Comparison of ENCODE assay signal across 1 cellular context in the genomic region with DNA sequence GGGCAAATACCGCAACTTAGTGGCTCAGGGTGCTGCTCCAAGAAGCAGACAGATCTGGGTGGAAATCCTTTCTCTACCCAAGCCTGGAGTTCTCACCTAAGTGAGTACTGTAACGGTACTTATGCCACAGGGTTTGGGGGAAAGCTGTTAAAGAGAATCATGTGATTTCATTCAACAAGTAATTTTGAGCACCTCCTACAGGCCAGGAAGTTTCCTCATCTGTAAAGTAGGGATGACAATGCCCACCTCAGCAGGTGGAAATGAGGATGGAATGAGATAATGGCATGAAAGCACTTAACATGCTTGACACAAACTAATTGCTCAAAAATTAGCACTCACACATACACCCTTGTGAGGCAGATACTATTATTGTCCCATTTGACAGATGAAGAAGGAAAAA.
TF ChIP-seq lines count a peak whose summit lies in the region.

No MANE protein-coding gene starts in this region.

TF ChIP-seq in GM23338, 12 proteins besides CTCF, POLR2A, EP300 and RAD21 (continued from another document):
- TF ChIP-seq, protein P1, sequence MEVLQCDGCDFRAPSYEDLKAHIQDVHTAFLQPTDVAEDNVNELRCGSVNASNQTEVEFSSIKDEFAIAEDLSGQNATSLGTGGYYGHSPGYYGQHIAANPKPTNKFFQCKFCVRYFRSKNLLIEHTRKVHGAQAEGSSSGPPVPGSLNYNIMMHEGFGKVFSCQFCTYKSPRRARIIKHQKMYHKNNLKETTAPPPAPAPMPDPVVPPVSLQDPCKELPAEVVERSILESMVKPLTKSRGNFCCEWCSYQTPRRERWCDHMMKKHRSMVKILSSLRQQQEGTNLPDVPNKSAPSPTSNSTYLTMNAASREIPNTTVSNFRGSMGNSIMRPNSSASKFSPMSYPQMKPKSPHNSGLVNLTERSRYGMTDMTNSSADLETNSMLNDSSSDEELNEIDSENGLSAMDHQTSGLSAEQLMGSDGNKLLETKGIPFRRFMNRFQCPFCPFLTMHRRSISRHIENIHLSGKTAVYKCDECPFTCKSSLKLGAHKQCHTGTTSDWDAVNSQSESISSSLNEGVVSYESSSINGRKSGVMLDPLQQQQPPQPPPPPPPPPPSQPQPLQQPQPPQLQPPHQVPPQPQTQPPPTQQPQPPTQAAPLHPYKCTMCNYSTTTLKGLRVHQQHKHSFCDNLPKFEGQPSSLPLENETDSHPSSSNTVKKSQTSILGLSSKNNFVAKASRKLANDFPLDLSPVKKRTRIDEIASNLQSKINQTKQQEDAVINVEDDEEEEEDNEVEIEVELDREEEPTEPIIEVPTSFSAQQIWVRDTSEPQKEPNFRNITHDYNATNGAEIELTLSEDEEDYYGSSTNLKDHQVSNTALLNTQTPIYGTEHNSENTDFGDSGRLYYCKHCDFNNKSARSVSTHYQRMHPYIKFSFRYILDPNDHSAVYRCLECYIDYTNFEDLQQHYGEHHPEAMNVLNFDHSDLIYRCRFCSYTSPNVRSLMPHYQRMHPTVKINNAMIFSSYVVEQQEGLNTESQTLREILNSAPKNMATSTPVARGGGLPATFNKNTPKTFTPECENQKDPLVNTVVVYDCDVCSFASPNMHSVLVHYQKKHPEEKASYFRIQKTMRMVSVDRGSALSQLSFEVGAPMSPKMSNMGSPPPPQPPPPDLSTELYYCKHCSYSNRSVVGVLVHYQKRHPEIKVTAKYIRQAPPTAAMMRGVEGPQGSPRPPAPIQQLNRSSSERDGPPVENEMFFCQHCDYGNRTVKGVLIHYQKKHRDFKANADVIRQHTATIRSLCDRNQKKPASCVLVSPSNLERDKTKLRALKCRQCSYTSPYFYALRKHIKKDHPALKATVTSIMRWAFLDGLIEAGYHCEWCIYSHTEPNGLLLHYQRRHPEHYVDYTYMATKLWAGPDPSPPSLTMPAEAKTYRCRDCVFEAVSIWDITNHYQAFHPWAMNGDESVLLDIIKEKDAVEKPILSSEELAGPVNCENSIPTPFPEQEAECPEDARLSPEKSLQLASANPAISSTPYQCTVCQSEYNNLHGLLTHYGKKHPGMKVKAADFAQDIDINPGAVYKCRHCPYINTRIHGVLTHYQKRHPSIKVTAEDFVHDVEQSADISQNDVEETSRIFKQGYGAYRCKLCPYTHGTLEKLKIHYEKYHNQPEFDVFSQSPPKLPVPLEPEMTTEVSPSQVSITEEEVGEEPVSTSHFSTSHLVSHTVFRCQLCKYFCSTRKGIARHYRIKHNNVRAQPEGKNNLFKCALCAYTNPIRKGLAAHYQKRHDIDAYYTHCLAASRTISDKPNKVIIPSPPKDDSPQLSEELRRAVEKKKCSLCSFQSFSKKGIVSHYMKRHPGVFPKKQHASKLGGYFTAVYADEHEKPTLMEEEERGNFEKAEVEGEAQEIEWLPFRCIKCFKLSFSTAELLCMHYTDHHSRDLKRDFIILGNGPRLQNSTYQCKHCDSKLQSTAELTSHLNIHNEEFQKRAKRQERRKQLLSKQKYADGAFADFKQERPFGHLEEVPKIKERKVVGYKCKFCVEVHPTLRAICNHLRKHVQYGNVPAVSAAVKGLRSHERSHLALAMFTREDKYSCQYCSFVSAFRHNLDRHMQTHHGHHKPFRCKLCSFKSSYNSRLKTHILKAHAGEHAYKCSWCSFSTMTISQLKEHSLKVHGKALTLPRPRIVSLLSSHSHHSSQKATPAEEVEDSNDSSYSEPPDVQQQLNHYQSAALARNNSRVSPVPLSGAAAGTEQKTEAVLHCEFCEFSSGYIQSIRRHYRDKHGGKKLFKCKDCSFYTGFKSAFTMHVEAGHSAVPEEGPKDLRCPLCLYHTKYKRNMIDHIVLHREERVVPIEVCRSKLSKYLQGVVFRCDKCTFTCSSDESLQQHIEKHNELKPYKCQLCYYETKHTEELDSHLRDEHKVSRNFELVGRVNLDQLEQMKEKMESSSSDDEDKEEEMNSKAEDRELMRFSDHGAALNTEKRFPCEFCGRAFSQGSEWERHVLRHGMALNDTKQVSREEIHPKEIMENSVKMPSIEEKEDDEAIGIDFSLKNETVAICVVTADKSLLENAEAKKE (CRISPR knock-in tag; IDR thresholded peaks at IDR 0.05) = no peak
